In genomic region chr2:102451968-102452367, GRCh38 we compare ENCODE assay signal across 21 cellular contexts. TPM values are rescaled to one million over a fixed set of nuclear protein-coding genes. Genes with fewer than 3 reads are reported as not detected.
DNase-seq lines count a peak whose midpoint lies in the region; ATAC-seq, FAIRE-seq and TF ChIP-seq lines count a peak whose summit lies in the region.
"Had no signal": no experiment of that assay in that cellular context is flagged by ENCODE, and none has a peak within 500 bp of the region (broad histone marks: within the 10 kb centered on the region; RNA-seq: fewer than 3 reads in every experiment).

No MANE protein-coding gene starts in this region.

- H3K36me3 Mint-ChIP-seq in endothelial cell (ENCODE audit: low read depth, unreplicated experiment) (no peaks in the 10 kb centered on the region), progenitor cell of endocrine pancreas (ENCODE audit: insufficient read depth) (no peaks in the 10 kb centered on the region)

- FAIRE-seq in pancreas (lab: Jason Lieb, UNC), result no peak
- FAIRE-seq: GM12892 had no signal

- no peak for ATAC-seq in pancreas
- no peak for ATAC-seq in GM19397 (IDR thresholded peaks at IDR 0.05; ENCODE audit: unreplicated experiment)

- no peak overlapping the region for H3K27ac Mint-ChIP-seq in endothelial cell (ENCODE audit: unreplicated experiment)
- H3K27ac Mint-ChIP-seq in progenitor cell of endocrine pancreas, result no peak overlapping the region
- H3K27ac Mint-ChIP-seq: CD4-positive, alpha-beta memory T cell had no signal

- no peak overlapping the region for H3K9ac ChIP-seq in OCI-LY3 (ENCODE audit: low read length)
- H3K9ac ChIP-seq: BLaER1 had no signal

- H3K27me3 ChIP-seq in OCI-LY3 (ENCODE audit: low read depth, low read length) (no peaks in the 10 kb centered on the region), pancreas (no peaks in the 10 kb centered on the region)
- H3K27me3 ChIP-seq: BLaER1 had no signal

- H3K4me3 Mint-ChIP-seq in endothelial cell (ENCODE audit: unreplicated experiment) (no peak overlapping the region), progenitor cell of endocrine pancreas (ENCODE audit: low read depth) (no peak overlapping the region)
- H3K4me3 Mint-ChIP-seq: CD4-positive, alpha-beta memory T cell had no signal

- H4K20me1 ChIP-seq in OCI-LY3 (ENCODE audit: insufficient read depth, low read length), result no peaks in the 10 kb centered on the region
- H4K20me1 ChIP-seq: BLaER1 had no signal

- TF ChIP-seq CTCF in OCI-LY3 (IDR thresholded peaks at IDR 0.05; ENCODE audit: low read depth, low read length) (0 out of 2 replicates have a peak, but pooled peaks have one; percentile 10), endothelial cell (IDR thresholded peaks at IDR 0.05; ENCODE audit: unreplicated experiment) (no peak), pancreas (IDR thresholded peaks at IDR 0.05) (no peak), progenitor cell of endocrine pancreas (IDR thresholded peaks at IDR 0.05; ENCODE audit: unreplicated experiment) (no peak)

- H3K4me1 ChIP-seq in OCI-LY3 (ENCODE audit: low read length) (no peaks in the 10 kb centered on the region), pancreas (no peaks in the 10 kb centered on the region)
- H3K4me1 ChIP-seq: HAP-1 had no signal

- WGBS in pancreas, 2 donors, result 56 to 64% methylated on average over 2 of the region's 2 CpGs

- H3K9me3 Mint-ChIP-seq in endothelial cell (ENCODE audit: unreplicated experiment), result no peaks in the 10 kb centered on the region
- H3K9me3 Mint-ChIP-seq in progenitor cell of endocrine pancreas (ENCODE audit: low read depth), result peaks cover 5% of the 10 kb centered on the region

- DNase-seq in ELF-1 (ENCODE audit: low read depth, low spot score) (peak; percentile 3), endothelial cell (ENCODE audit: low spot score) (peak; percentile 9), left kidney (ENCODE audit: low read depth, low spot score) (peak; percentile 9), pancreas (no peak), progenitor cell of endocrine pancreas (ENCODE audit: low spot score, unreplicated experiment) (no peak)
- DNase-seq: CD4-positive, alpha-beta memory T cell; DMS53; EL; KG1; NCI-H1105 treated with DMSO at 0.1 percent for 48 hours; NCI-H1694; NCI-H82; PC-9 had no signal

- no peaks in the 10 kb centered on the region for H3K79me2 ChIP-seq in OCI-LY3 (ENCODE audit: low read length)

- no peaks in the 10 kb centered on the region for H3K27me3 Mint-ChIP-seq in endothelial cell (ENCODE audit: unreplicated experiment)
- H3K27me3 Mint-ChIP-seq in progenitor cell of endocrine pancreas, result no peaks in the 10 kb centered on the region

- no peak overlapping the region for H3K4me3 ChIP-seq in OCI-LY3 (ENCODE audit: low read length)
- H3K4me3 ChIP-seq in pancreas, result no peak overlapping the region
- H3K4me3 ChIP-seq: BLaER1, HAP-1, PC-9 had no signal

- no peak overlapping the region for H3K4me2 ChIP-seq in OCI-LY3 (ENCODE audit: low read length)
- H3K4me2 ChIP-seq: BLaER1, PC-9 had no signal

- H3K4me1 Mint-ChIP-seq in endothelial cell (ENCODE audit: unreplicated experiment) (no peaks in the 10 kb centered on the region), progenitor cell of endocrine pancreas (ENCODE audit: low read depth) (no peaks in the 10 kb centered on the region)

- H3K36me3 ChIP-seq in OCI-LY3 (replicated peaks; ENCODE audit: low read depth, low read length), result no peaks in the 10 kb centered on the region
- no peaks in the 10 kb centered on the region for H3K36me3 ChIP-seq in pancreas
- H3K36me3 ChIP-seq: BLaER1, HAP-1 had no signal

- H3K9me3 ChIP-seq in OCI-LY3 (ENCODE audit: insufficient read depth, low read length) (peaks cover 6% of the 10 kb centered on the region; the same call in 1 of the 2 replicates), pancreas (no peaks in the 10 kb centered on the region)
- H3K9me3 ChIP-seq: HAP-1 had no signal

- H2AFZ ChIP-seq in OCI-LY3 (ENCODE audit: low read depth, low read length), result no peak overlapping the region
- H2AFZ ChIP-seq: PC-9 had no signal

- no peak overlapping the region for H3K27ac ChIP-seq in OCI-LY3 (ENCODE audit: low read length)
- no peak overlapping the region for H3K27ac ChIP-seq in pancreas
- H3K27ac ChIP-seq: BLaER1, PC-9 had no signal

- intact Hi-C loops in pancreas (cut with DNase I), result no loop called here

RNA-seq across cellular contexts. Expression of gene SLC9A4, which starts 21.1 kb away (rescaled TPM):
- 0.08 TPM for total RNA-seq in endothelial cell (ENCODE audit: unreplicated experiment)
- total RNA-seq in pancreas, result under 1 TPM in 3 of 6 donors, not detected in 3; 0.03 to 0.41 (median 0.09) TPM
- not detected for polyA plus RNA-seq in pancreas
- total RNA-seq in progenitor cell of endocrine pancreas, result 0.62 and 0.93 TPM in 2 replicates
- total RNA-seq: HT-29, NCI-H460 had no signal
- polyA plus RNA-seq: CD4-positive, alpha-beta memory T cell had no signal

RNA-seq across cellular contexts. Expression of gene IL18RAP, which starts 29.0 kb away (rescaled TPM):
- total RNA-seq in endothelial cell (ENCODE audit: unreplicated experiment) (not detected), pancreas (under 1 TPM; 0.14 to 0.61 (median 0.24) TPM), progenitor cell of endocrine pancreas (not detected in 2 replicates)
- under 1 TPM; 0.11 to 0.52 TPM for polyA plus RNA-seq in pancreas
- total RNA-seq: A673, HT-29, PC-9 had no signal

Comparison
In these comparisons a context has a peak if more than half of its experiments do, and no peak if none do; other contexts are left out.
1. DNase-seq: peak in ELF-1 (single experiment), endothelial cell (single experiment) and left kidney (single experiment); none in pancreas (0 of 6) and progenitor cell of endocrine pancreas (single experiment).